In the genomic region with DNA sequence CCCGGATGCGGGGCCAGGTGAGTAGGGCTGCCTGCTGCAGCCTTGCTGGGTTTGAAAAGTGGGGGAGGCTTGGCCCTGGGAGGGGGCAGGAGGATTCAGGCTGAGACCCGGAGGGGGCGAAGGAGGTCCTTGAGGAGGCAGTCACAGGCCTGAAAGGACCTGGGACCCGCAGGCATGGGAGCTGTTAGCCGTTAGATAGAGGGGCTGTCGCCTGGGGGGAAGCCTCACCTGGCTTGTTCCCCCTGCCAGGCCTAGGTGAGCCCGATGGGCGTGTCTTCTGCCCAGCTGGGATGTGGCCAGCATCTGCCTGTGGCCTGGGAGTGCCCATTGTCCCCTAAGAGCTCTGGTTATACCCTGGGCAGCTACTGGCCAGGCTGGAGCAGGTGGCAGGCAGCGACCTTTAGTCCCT, we compare ENCODE assay signal across 9 cellular contexts. TPM values are rescaled to one million over a fixed set of nuclear protein-coding genes. Genes with fewer than 3 reads are reported as not detected.
A peak's percentile ranks its signal among the peaks of the same experiment; 100 is the strongest.
DNase-seq lines count a peak whose midpoint lies in the region; ATAC-seq, FAIRE-seq and TF ChIP-seq lines count a peak whose summit lies in the region.
"Had no signal": no experiment of that assay in that cellular context is flagged by ENCODE, and none has a peak within 500 bp of the region (broad histone marks: within the 10 kb centered on the region; RNA-seq: fewer than 3 reads in every experiment).

No MANE protein-coding gene starts in this region.

- TF ChIP-seq RAD21 in IMR-90 (IDR thresholded peaks at IDR 0.05; ENCODE audit: low read length), result no peak
- TF ChIP-seq RAD21 in K562 (CRISPR knock-in tag; conservative IDR thresholded peaks at IDR 0.05 in 1 of 2, IDR thresholded peaks at IDR 0.05 in 1 of 2), result no peak

- no peak overlapping the region for H2AK9ac ChIP-seq in IMR-90 (replicated peaks; ENCODE audit: low read depth, low read length, poor library complexity)

- CTCF ChIA-PET in IMR-90 (lab: Yijun Ruan, JAX) (interaction anchor here (1.1 to 4.4 kb wide), 4 partner anchors 17 to 306 kb away, joined by 3 to 30 read pairs (median 8); no protein-coding TSS in a partner anchor), K562 (lab: Yijun Ruan, JAX; ENCODE audit: low intra/inter-chr PET ratio) (interaction anchor here (0.6 to 2.3 kb wide), 4 partner anchors 19 to 122 kb away, joined by 3 to 19 read pairs (median 4); no protein-coding TSS in a partner anchor)

- dilution Hi-C loops in IMR-90 (cut with HindIII; ENCODE audit: low sequenced_read_pairs, unreplicated experiment), result no loop called here

- H2BK15ac ChIP-seq in IMR-90 (ENCODE audit: low read depth, low read length), result no peak overlapping the region

- no peak overlapping the region for H2BK20ac ChIP-seq in IMR-90 (ENCODE audit: low read depth, low read length)

- no peak overlapping the region for H2BK120ac ChIP-seq in IMR-90 (ENCODE audit: low read depth, low read length)

- H3K9me3 ChIP-seq in IMR-90 (ENCODE audit: control insufficient read depth, insufficient read depth, low read length) (peaks cover 8% of the 10 kb centered on the region), K562 (replicated peaks; ENCODE audit: control insufficient read depth, insufficient read depth, low read depth, low read length) (peaks cover 7% of the 10 kb centered on the region; the same call in 1 of the 2 replicates)

- TF ChIP-seq CTCF in IMR-90 (conservative IDR thresholded peaks at IDR 0.05; ENCODE audit: low read depth, low read length) (no peak), K562 (IDR thresholded peaks at IDR 0.05 in 2 of 3, conservative IDR thresholded peaks at IDR 0.05 in 1 of 3; ENCODE audit: insufficient read depth in 2 of 3, low read depth in 1 of 3, low read length in 3 of 3) (no peak)

- peaks cover 33% of the 10 kb centered on the region for H4K20me1 ChIP-seq in IMR-90 (ENCODE audit: insufficient read depth, low read length)
- H4K20me1 ChIP-seq in K562 (replicated peaks; ENCODE audit: control insufficient read depth, insufficient read depth, low read length), result peaks cover 16% of the 10 kb centered on the region; the same call in 1 of the 2 replicates

- DNase-seq in 8988T (peak; percentile 69), IMR-90 (no peak), K562 (ENCODE audit: extremely low read depth in 1 of 4, low spot score in 3 of 4) (peak in 1 of 4 experiments; percentile 5), mucosa of gallbladder (ENCODE audit: low spot score) (peak; percentile 79), DMS153 (lab: John Stamatoyannopoulos, UW) (no peak), RCC 7860 (ENCODE audit: low spot score) (no peak), T1000 (lab: John Stamatoyannopoulos, UW) (no peak)

- no peak overlapping the region for H4K5ac ChIP-seq in IMR-90 (ENCODE audit: low read depth, low read length)

- TF ChIP-seq POLR2A in IMR-90 (IDR thresholded peaks at IDR 0.05; ENCODE audit: low read depth, low read length) (no peak), K562 (conservative IDR thresholded peaks at IDR 0.05) (no peak)

- in situ Hi-C loops in IMR-90 (cut with MboI; ENCODE audit: low sequenced_read_pairs) (no loop called here), K562 (cut with MboI) (no loop called here)

- H2AFZ ChIP-seq in IMR-90 (replicated peaks; ENCODE audit: low read length, poor library complexity) (peak overlapping the region; percentile 72), K562 (ENCODE audit: low read depth, low read length) (no peak overlapping the region)

- intact Hi-C loops in IMR-90 (cut with micrococcal nuclease), result loop anchor here (1.0 kb wide), 1 partner anchor 28 kb away; no protein-coding TSS in a partner anchor
- intact Hi-C loops in K562 (cut with micrococcal nuclease), result loop anchor here (2.0 to 10.0 kb wide), 4 partner anchors 27 to 459 kb away; no protein-coding TSS in a partner anchor

- H4K91ac ChIP-seq in IMR-90 (ENCODE audit: insufficient read depth, low read depth, low read length), result no peak overlapping the region

- H3K27me3 ChIP-seq in IMR-90 (ENCODE audit: control insufficient read depth, insufficient read depth, low read length) (peaks cover 31% of the 10 kb centered on the region), K562 (ENCODE audit: control insufficient read depth in 2 of 2, insufficient read depth in 2 of 2, low read length in 2 of 2) (peaks cover 0 to 24% of the 10 kb centered on the region in 2 experiments; a peak in 3 of 5 replicates)

- H3K14ac ChIP-seq in IMR-90 (replicated peaks; ENCODE audit: low read depth, low read length), result no peak overlapping the region

- no peak overlapping the region for H3K56ac ChIP-seq in IMR-90 (ENCODE audit: extremely low read depth, insufficient read depth, low read length)

- H3K4me1 ChIP-seq in IMR-90 (ENCODE audit: control insufficient read depth, insufficient read depth, low read length) (peaks cover 3% of the 10 kb centered on the region), K562 (replicated peaks in 1 of 2; ENCODE audit: control insufficient read depth in 2 of 2, insufficient read depth in 2 of 2, low read length in 2 of 2) (peaks cover 0 to 38% of the 10 kb centered on the region in 2 experiments; a peak in 3 of 5 replicates)

- H4K8ac ChIP-seq in IMR-90 (ENCODE audit: low read depth in 2 of 2, low read length in 2 of 2), result no peak overlapping the region

- FAIRE-seq in K562 (lab: Jason Lieb, UNC), result no peak
- no peak for FAIRE-seq in RCC 7860 (lab: Jason Lieb, UNC)

- no peak overlapping the region for H3K18ac ChIP-seq in IMR-90 (ENCODE audit: low read depth, low read length)

- H2AK5ac ChIP-seq in IMR-90 (ENCODE audit: low read depth, low read length), result no peak overlapping the region

- no TSS peak for BruUV-seq in IMR-90 (replicated peaks; lab: Mats Ljungman, UMichigan)
- BruUV-seq in K562 (replicated peaks; lab: Mats Ljungman, UMichigan), result no TSS peak

- H3K4ac ChIP-seq in IMR-90 (ENCODE audit: low read depth, low read length), result no peak overlapping the region

- H3K27ac ChIP-seq in IMR-90 (ENCODE audit: insufficient read depth, low read length) (no peak overlapping the region), K562 (ENCODE audit: extremely low read depth, low read depth, low read length) (no peak overlapping the region)

- H3K4me3 ChIP-seq in IMR-90 (ENCODE audit: insufficient read depth, low read depth, low read length), result no peak overlapping the region
- no peak overlapping the region for H3K4me3 ChIP-seq in K562

- POLR2A ChIA-PET in IMR-90 (lab: Charles Lee; ENCODE audit: unreplicated experiment) (no interaction called here), K562 (lab: Yijun Ruan, JAX) (interaction anchor here (0.9 kb wide), 1 partner anchor 9 kb away, joined by 4 read pairs; no protein-coding TSS in a partner anchor)

- ATAC-seq in IMR-90 (ENCODE audit: low read depth) (no peak), K562 (peak; percentile 3), GM21723 (IDR thresholded peaks at IDR 0.05; ENCODE audit: unreplicated experiment) (no peak)

- H3K79me2 ChIP-seq in K562 (ENCODE audit: control insufficient read depth, insufficient read depth, low read length), result no peaks in the 10 kb centered on the region

- no peak overlapping the region for H3K4me2 ChIP-seq in IMR-90 (ENCODE audit: low read depth, low read length)
- no peak overlapping the region for H3K4me2 ChIP-seq in K562 (ENCODE audit: insufficient read depth, low read length)

- H3K79me1 ChIP-seq in IMR-90 (ENCODE audit: low read depth in 1 of 2, low read length in 2 of 2), result peaks cover 11 to 21% of the 10 kb centered on the region in 2 experiments; a peak in 2 of 4 replicates

- WGBS in IMR-90 (ENCODE audit: extremely low coverage in 2 of 2, insufficient read length in 1 of 2), 2 experiments, result 0% methylated on average over 4 of the region's 10 CpGs; no CpG with 5 or more reads in 1 of the 2 experiments
- 8% methylated on average over 7 of the region's 10 CpGs for WGBS in K562 (ENCODE audit: insufficient coverage, low coverage, missing lambda C conversion rate)

- H3K36me3 ChIP-seq in IMR-90 (ENCODE audit: control insufficient read depth, insufficient read depth, low read length), result no peaks in the 10 kb centered on the region
- no peaks in the 10 kb centered on the region for H3K36me3 ChIP-seq in K562 (ENCODE audit: control insufficient read depth, insufficient read depth, low read length)

- no peak for TF ChIP-seq EP300 in K562 (IDR thresholded peaks at IDR 0.05; ENCODE audit: low read length)

- H3K9me1 ChIP-seq in IMR-90 (ENCODE audit: insufficient read depth, low read length), result no peaks in the 10 kb centered on the region
- H3K9me1 ChIP-seq in K562 (ENCODE audit: control insufficient read depth, insufficient read depth, low read length), result no peaks in the 10 kb centered on the region

- H3K23ac ChIP-seq in IMR-90 (ENCODE audit: low read depth, low read length), result no peak overlapping the region

- no peak overlapping the region for H2BK5ac ChIP-seq in IMR-90 (ENCODE audit: low read depth, low read length, poor library complexity, severe bottlenecking)

- no peak overlapping the region for H3K9ac ChIP-seq in IMR-90 (ENCODE audit: low read depth, low read length)
- peak overlapping the region in 1 of 2 experiments; percentile 78; a peak in 1 of 4 replicates for H3K9ac ChIP-seq in K562 (ENCODE audit: insufficient read depth in 1 of 2, low read depth in 2 of 2, low read length in 2 of 2)

RNA-seq across cellular contexts. Expression of a gene that starts 1.8 kb away (rescaled TPM):
- total RNA-seq in IMR-90 (2012; rRNA removed), result 0.28 and 0.72 TPM in 2 replicates
- polyA plus RNA-seq in IMR-90 (2012; rRNA removed), result 4.2 and 4.7 TPM in 2 replicates
- 2.4 and 4.6 TPM in 2 replicates for polyA plus RNA-seq in IMR-90 (2012; cell fraction: cytosol; rRNA removed)
- 12.8 and 22.4 TPM in 2 replicates for polyA plus RNA-seq in IMR-90 (2012; cell fraction: nucleus; rRNA removed; ENCODE audit: low replicate concordance)
- 2.6 and 6.2 TPM in 2 replicates for total RNA-seq in K562 (2011; cell fraction: chromatin; rRNA removed; ENCODE audit: low replicate concordance)
- total RNA-seq in K562 (2011; cell fraction: nucleolus; rRNA removed), result 1.4 and 3.5 TPM in 2 replicates
- total RNA-seq in K562 (2011; cell fraction: nucleoplasm; rRNA removed), result 2.0 and 5.0 TPM in 2 replicates
- 0.18 and 0.29 TPM in 2 replicates for total RNA-seq in K562 (2014; rRNA removed)
- total RNA-seq in K562 (2014; rRNA removed; fragmentation: Illumina TruSeq; extraction: Trizol), result 0.22 and 0.33 TPM in 2 replicates
- 0.14 TPM in 1 of 2 replicates, not detected in the other for total RNA-seq in K562 (2015; rRNA removed; fragmentation: Illumina TruSeq; extraction: Trizol)
- 0.83 and 2.0 TPM in 2 replicates for total RNA-seq in K562 (2021)
- 2.0 and 4.4 TPM in 2 replicates for polyA plus RNA-seq in K562 (2011; rRNA removed)
- 1.8 and 2.8 TPM in 2 replicates for polyA plus RNA-seq in K562 (2011; cell fraction: cytosol; rRNA removed)
- polyA plus RNA-seq in K562 (2011; cell fraction: nucleus; rRNA removed), result 3.9 and 5.9 TPM in 2 replicates
- polyA plus RNA-seq in K562 (2012), result 1.7 and 1.8 TPM in 2 replicates
- polyA plus RNA-seq in K562 (2014; fragmentation: Illumina TruSeq; extraction: Trizol), result 0.86 and 1.7 TPM in 2 replicates
- polyA plus RNA-seq in K562 (2014; fragmentation: Nextera tagmentation; extraction: Ambion mirVana), result not detected
- polyA plus RNA-seq in K562 (2014; rRNA removed), result 0.50 and 1.0 TPM in 2 replicates
- polyA minus RNA-seq in K562 (2011; rRNA and poly(A)+ RNA removed), result 0.81 and 1.4 TPM in 2 replicates
- polyA minus RNA-seq in K562 (2011; cell fraction: cytosol; rRNA and poly(A)+ RNA removed), result 2.7 and 4.1 TPM in 2 replicates
- polyA minus RNA-seq in K562 (2011; cell fraction: nucleus; rRNA and poly(A)+ RNA removed), result 0.78 and 1.1 TPM in 2 replicates
- total RNA-seq in mucosa of gallbladder, result 35.6 TPM

RNA-seq across cellular contexts. Expression of a gene that starts 11.2 kb away (rescaled TPM):
- total RNA-seq in IMR-90 (2012; rRNA removed), result not detected in 2 replicates
- not detected in 2 replicates for polyA plus RNA-seq in IMR-90 (2012; rRNA removed)
- polyA plus RNA-seq in IMR-90 (2012; cell fraction: cytosol; rRNA removed), result not detected in 2 replicates
- polyA plus RNA-seq in IMR-90 (2012; cell fraction: nucleus; rRNA removed; ENCODE audit: low replicate concordance), result not detected in 2 replicates
- total RNA-seq in K562 (2011; cell fraction: chromatin; rRNA removed; ENCODE audit: low replicate concordance), result not detected in 2 replicates
- total RNA-seq in K562 (2011; cell fraction: nucleolus; rRNA removed), result not detected in 2 replicates
- not detected in 2 replicates for total RNA-seq in K562 (2011; cell fraction: nucleoplasm; rRNA removed)
- not detected in 2 replicates for total RNA-seq in K562 (2014; rRNA removed)
- not detected in 2 replicates for total RNA-seq in K562 (2014; rRNA removed; fragmentation: Illumina TruSeq; extraction: Trizol)
- not detected in 2 replicates for total RNA-seq in K562 (2015; rRNA removed; fragmentation: Illumina TruSeq; extraction: Trizol)
- total RNA-seq in K562 (2021), result not detected in 2 replicates
- not detected in 2 replicates for polyA plus RNA-seq in K562 (2011; rRNA removed)
- not detected in 2 replicates for polyA plus RNA-seq in K562 (2011; cell fraction: cytosol; rRNA removed)
- polyA plus RNA-seq in K562 (2011; cell fraction: nucleus; rRNA removed), result not detected in 2 replicates
- polyA plus RNA-seq in K562 (2012), result not detected in 2 replicates
- not detected in 2 replicates for polyA plus RNA-seq in K562 (2014; fragmentation: Illumina TruSeq; extraction: Trizol)
- not detected for polyA plus RNA-seq in K562 (2014; fragmentation: Nextera tagmentation; extraction: Ambion mirVana)
- polyA plus RNA-seq in K562 (2014; rRNA removed), result not detected in 2 replicates
- polyA minus RNA-seq in K562 (2011; rRNA and poly(A)+ RNA removed), result not detected in 2 replicates
- not detected in 2 replicates for polyA minus RNA-seq in K562 (2011; cell fraction: cytosol; rRNA and poly(A)+ RNA removed)
- polyA minus RNA-seq in K562 (2011; cell fraction: nucleus; rRNA and poly(A)+ RNA removed), result not detected in 2 replicates
- total RNA-seq in mucosa of gallbladder, result not detected
- total RNA-seq: renal cortical epithelial cell had no signal

RNA-seq across cellular contexts. Expression of a gene that starts 24.2 kb away (rescaled TPM):
- not detected in 2 replicates for total RNA-seq in IMR-90 (2012; rRNA removed)
- not detected in 2 replicates for polyA plus RNA-seq in IMR-90 (2012; rRNA removed)
- not detected in 2 replicates for polyA plus RNA-seq in IMR-90 (2012; cell fraction: cytosol; rRNA removed)
- polyA plus RNA-seq in IMR-90 (2012; cell fraction: nucleus; rRNA removed; ENCODE audit: low replicate concordance), result not detected in 2 replicates
- not detected in 2 replicates for total RNA-seq in K562 (2011; cell fraction: chromatin; rRNA removed; ENCODE audit: low replicate concordance)
- not detected in 2 replicates for total RNA-seq in K562 (2011; cell fraction: nucleolus; rRNA removed)
- not detected in 2 replicates for total RNA-seq in K562 (2011; cell fraction: nucleoplasm; rRNA removed)
- not detected in 2 replicates for total RNA-seq in K562 (2014; rRNA removed)
- total RNA-seq in K562 (2014; rRNA removed; fragmentation: Illumina TruSeq; extraction: Trizol), result not detected in 2 replicates
- total RNA-seq in K562 (2015; rRNA removed; fragmentation: Illumina TruSeq; extraction: Trizol), result not detected in 2 replicates
- total RNA-seq in K562 (2021), result not detected in 2 replicates
- not detected in 2 replicates for polyA plus RNA-seq in K562 (2011; rRNA removed)
- polyA plus RNA-seq in K562 (2011; cell fraction: cytosol; rRNA removed), result not detected in 2 replicates
- not detected in 2 replicates for polyA plus RNA-seq in K562 (2011; cell fraction: nucleus; rRNA removed)
- polyA plus RNA-seq in K562 (2012), result not detected in 2 replicates
- polyA plus RNA-seq in K562 (2014; fragmentation: Illumina TruSeq; extraction: Trizol), result not detected in 2 replicates
- polyA plus RNA-seq in K562 (2014; fragmentation: Nextera tagmentation; extraction: Ambion mirVana), result not detected
- not detected in 2 replicates for polyA plus RNA-seq in K562 (2014; rRNA removed)
- polyA minus RNA-seq in K562 (2011; rRNA and poly(A)+ RNA removed), result not detected in 2 replicates
- polyA minus RNA-seq in K562 (2011; cell fraction: cytosol; rRNA and poly(A)+ RNA removed), result not detected in 2 replicates
- polyA minus RNA-seq in K562 (2011; cell fraction: nucleus; rRNA and poly(A)+ RNA removed), result not detected in 2 replicates
- total RNA-seq in mucosa of gallbladder, result 0.26 TPM
- total RNA-seq: renal cortical epithelial cell had no signal

RNA-seq across cellular contexts. Expression of a gene that starts 34.4 kb away (rescaled TPM):
- not detected in 2 replicates for total RNA-seq in IMR-90 (2012; rRNA removed)
- polyA plus RNA-seq in IMR-90 (2012; rRNA removed), result not detected in 2 replicates
- not detected in 2 replicates for polyA plus RNA-seq in IMR-90 (2012; cell fraction: cytosol; rRNA removed)
- not detected in 2 replicates for polyA plus RNA-seq in IMR-90 (2012; cell fraction: nucleus; rRNA removed; ENCODE audit: low replicate concordance)
- total RNA-seq in K562 (2011; cell fraction: chromatin; rRNA removed; ENCODE audit: low replicate concordance), result not detected in 2 replicates
- total RNA-seq in K562 (2011; cell fraction: nucleolus; rRNA removed), result not detected in 2 replicates
- total RNA-seq in K562 (2011; cell fraction: nucleoplasm; rRNA removed), result not detected in 2 replicates
- total RNA-seq in K562 (2014; rRNA removed), result not detected in 2 replicates
- not detected in 2 replicates for total RNA-seq in K562 (2014; rRNA removed; fragmentation: Illumina TruSeq; extraction: Trizol)
- not detected in 2 replicates for total RNA-seq in K562 (2015; rRNA removed; fragmentation: Illumina TruSeq; extraction: Trizol)
- not detected in 2 replicates for total RNA-seq in K562 (2021)
- not detected in 2 replicates for polyA plus RNA-seq in K562 (2011; rRNA removed)
- not detected in 2 replicates for polyA plus RNA-seq in K562 (2011; cell fraction: cytosol; rRNA removed)
- polyA plus RNA-seq in K562 (2011; cell fraction: nucleus; rRNA removed), result not detected in 2 replicates
- polyA plus RNA-seq in K562 (2012), result not detected in 2 replicates
- not detected in 2 replicates for polyA plus RNA-seq in K562 (2014; fragmentation: Illumina TruSeq; extraction: Trizol)
- polyA plus RNA-seq in K562 (2014; fragmentation: Nextera tagmentation; extraction: Ambion mirVana), result not detected
- not detected in 2 replicates for polyA plus RNA-seq in K562 (2014; rRNA removed)
- not detected in 2 replicates for polyA minus RNA-seq in K562 (2011; rRNA and poly(A)+ RNA removed)
- not detected in 2 replicates for polyA minus RNA-seq in K562 (2011; cell fraction: cytosol; rRNA and poly(A)+ RNA removed)
- not detected in 2 replicates for polyA minus RNA-seq in K562 (2011; cell fraction: nucleus; rRNA and poly(A)+ RNA removed)
- total RNA-seq in mucosa of gallbladder, result not detected
- total RNA-seq: renal cortical epithelial cell had no signal

RNA-seq across cellular contexts. Expression of a gene that starts 48.1 kb away (rescaled TPM):
- total RNA-seq in IMR-90 (2012; rRNA removed) (not detected in 2 replicates), K562 (2014; rRNA removed) (not detected in 2 replicates), K562 (2014; rRNA removed; fragmentation: Illumina TruSeq; extraction: Trizol) (not detected in 2 replicates), K562 (2015; rRNA removed; fragmentation: Illumina TruSeq; extraction: Trizol) (not detected in 2 replicates), K562 (2021) (not detected in 2 replicates), mucosa of gallbladder (not detected)
- polyA plus RNA-seq in IMR-90 (2012; rRNA removed) (not detected in 2 replicates), K562 (2011; rRNA removed) (not detected in 2 replicates), K562 (2014; fragmentation: Illumina TruSeq; extraction: Trizol) (not detected in 2 replicates), K562 (2014; fragmentation: Nextera tagmentation; extraction: Ambion mirVana) (not detected), K562 (2014; rRNA removed) (not detected in 2 replicates)
- not detected in 2 replicates for polyA plus RNA-seq in IMR-90 (2012; cell fraction: cytosol; rRNA removed)
- not detected in 2 replicates for polyA plus RNA-seq in IMR-90 (2012; cell fraction: nucleus; rRNA removed; ENCODE audit: low replicate concordance)
- total RNA-seq in K562 (2011; cell fraction: chromatin; rRNA removed; ENCODE audit: low replicate concordance), result not detected in 2 replicates
- not detected in 2 replicates for total RNA-seq in K562 (2011; cell fraction: nucleolus; rRNA removed)
- not detected in 2 replicates for total RNA-seq in K562 (2011; cell fraction: nucleoplasm; rRNA removed)
- not detected in 2 replicates for polyA plus RNA-seq in K562 (2011; cell fraction: cytosol; rRNA removed)
- polyA plus RNA-seq in K562 (2011; cell fraction: nucleus; rRNA removed), result not detected in 2 replicates
- not detected in 2 replicates for polyA plus RNA-seq in K562 (2012)
- not detected in 2 replicates for polyA minus RNA-seq in K562 (2011; rRNA and poly(A)+ RNA removed)
- polyA minus RNA-seq in K562 (2011; cell fraction: cytosol; rRNA and poly(A)+ RNA removed), result not detected in 2 replicates
- not detected in 2 replicates for polyA minus RNA-seq in K562 (2011; cell fraction: nucleus; rRNA and poly(A)+ RNA removed)
- total RNA-seq: renal cortical epithelial cell had no signal

Comparison
In these comparisons a context has a peak if more than half of its experiments do, and no peak if none do; other contexts are left out.
1. DNase-seq: peak in 8988T (single experiment) and mucosa of gallbladder (single experiment); none in IMR-90 (single experiment), DMS153 (single experiment), RCC 7860 (single experiment) and T1000 (single experiment).